1 cellular context compared by ENCODE assay signal in the genomic region with DNA sequence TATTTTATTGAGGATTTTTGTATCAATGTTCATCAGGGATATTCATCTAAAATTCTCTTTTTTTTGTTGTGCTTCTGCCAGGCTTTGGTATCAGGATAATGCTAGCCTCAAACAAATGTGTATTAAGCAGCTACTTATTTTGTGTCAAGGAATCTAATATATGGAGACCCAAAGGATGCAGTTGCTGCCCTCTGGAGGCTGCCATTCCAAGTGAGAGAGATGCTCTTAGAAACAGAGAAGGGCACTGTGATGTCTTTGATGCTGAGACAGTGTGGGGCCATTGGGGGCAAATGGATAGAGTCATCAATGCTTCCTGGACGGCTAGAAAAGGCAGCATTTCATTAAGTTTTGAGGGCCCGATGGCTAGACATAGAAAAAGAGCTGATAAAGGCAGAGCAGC.
TF ChIP-seq lines count a peak whose summit lies in the region.

No MANE protein-coding gene starts in this region.

TF ChIP-seq in GM12878, 131 proteins besides CTCF, POLR2A, EP300 and RAD21:
- TF ChIP-seq, protein P1, sequence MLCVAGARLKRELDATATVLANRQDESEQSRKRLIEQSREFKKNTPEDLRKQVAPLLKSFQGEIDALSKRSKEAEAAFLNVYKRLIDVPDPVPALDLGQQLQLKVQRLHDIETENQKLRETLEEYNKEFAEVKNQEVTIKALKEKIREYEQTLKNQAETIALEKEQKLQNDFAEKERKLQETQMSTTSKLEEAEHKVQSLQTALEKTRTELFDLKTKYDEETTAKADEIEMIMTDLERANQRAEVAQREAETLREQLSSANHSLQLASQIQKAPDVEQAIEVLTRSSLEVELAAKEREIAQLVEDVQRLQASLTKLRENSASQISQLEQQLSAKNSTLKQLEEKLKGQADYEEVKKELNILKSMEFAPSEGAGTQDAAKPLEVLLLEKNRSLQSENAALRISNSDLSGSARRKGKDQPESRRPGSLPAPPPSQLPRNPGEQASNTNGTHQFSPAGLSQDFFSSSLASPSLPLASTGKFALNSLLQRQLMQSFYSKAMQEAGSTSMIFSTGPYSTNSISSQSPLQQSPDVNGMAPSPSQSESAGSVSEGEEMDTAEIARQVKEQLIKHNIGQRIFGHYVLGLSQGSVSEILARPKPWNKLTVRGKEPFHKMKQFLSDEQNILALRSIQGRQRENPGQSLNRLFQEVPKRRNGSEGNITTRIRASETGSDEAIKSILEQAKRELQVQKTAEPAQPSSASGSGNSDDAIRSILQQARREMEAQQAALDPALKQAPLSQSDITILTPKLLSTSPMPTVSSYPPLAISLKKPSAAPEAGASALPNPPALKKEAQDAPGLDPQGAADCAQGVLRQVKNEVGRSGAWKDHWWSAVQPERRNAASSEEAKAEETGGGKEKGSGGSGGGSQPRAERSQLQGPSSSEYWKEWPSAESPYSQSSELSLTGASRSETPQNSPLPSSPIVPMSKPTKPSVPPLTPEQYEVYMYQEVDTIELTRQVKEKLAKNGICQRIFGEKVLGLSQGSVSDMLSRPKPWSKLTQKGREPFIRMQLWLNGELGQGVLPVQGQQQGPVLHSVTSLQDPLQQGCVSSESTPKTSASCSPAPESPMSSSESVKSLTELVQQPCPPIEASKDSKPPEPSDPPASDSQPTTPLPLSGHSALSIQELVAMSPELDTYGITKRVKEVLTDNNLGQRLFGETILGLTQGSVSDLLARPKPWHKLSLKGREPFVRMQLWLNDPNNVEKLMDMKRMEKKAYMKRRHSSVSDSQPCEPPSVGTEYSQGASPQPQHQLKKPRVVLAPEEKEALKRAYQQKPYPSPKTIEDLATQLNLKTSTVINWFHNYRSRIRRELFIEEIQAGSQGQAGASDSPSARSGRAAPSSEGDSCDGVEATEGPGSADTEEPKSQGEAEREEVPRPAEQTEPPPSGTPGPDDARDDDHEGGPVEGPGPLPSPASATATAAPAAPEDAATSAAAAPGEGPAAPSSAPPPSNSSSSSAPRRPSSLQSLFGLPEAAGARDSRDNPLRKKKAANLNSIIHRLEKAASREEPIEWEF (IDR thresholded peaks at IDR 0.05; ENCODE audit: insufficient replicate concordance, low read depth, low read length) = no peak
- TF ChIP-seq NR2F1 (conservative IDR thresholded peaks at IDR 0.05) (no peak), SMC3 (IDR thresholded peaks at IDR 0.05; ENCODE audit: borderline replicate concordance, low read length) (peak; percentile 20; the same call in 1 of the 2 replicates), BHLHE40 (IDR thresholded peaks at IDR 0.05; ENCODE audit: borderline replicate concordance in 1 of 2, low read depth in 2 of 2, low read length in 1 of 2) (no peak)
- TF ChIP-seq, protein P2, sequence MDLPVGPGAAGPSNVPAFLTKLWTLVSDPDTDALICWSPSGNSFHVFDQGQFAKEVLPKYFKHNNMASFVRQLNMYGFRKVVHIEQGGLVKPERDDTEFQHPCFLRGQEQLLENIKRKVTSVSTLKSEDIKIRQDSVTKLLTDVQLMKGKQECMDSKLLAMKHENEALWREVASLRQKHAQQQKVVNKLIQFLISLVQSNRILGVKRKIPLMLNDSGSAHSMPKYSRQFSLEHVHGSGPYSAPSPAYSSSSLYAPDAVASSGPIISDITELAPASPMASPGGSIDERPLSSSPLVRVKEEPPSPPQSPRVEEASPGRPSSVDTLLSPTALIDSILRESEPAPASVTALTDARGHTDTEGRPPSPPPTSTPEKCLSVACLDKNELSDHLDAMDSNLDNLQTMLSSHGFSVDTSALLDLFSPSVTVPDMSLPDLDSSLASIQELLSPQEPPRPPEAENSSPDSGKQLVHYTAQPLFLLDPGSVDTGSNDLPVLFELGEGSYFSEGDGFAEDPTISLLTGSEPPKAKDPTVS (IDR thresholded peaks at IDR 0.05; ENCODE audit: low read depth, low read length) = no peak
